In genomic region chr1:65687435-65688214, GRCh38 we compare ENCODE assay signal across 8 cellular contexts.
DNase-seq lines count a peak whose midpoint lies in the region; ATAC-seq and TF ChIP-seq lines count a peak whose summit lies in the region.

No MANE protein-coding gene starts in this region.

- H3K36me3 Mint-ChIP-seq in activated T-helper 17 cell treated with anti-CD3 and anti-CD28 coated beads, Interleukin-2, amount 50 U/mL, for 72 hours (ENCODE audit: low read depth), result no peaks in the 10 kb centered on the region

- DNase-seq in DMS153 treated with DMSO at 0.1 percent for 48 hours (lab: John Stamatoyannopoulos, UW; ENCODE audit: unreplicated experiment), result peak; percentile 76
- DNase-seq in RPMI7951 (ENCODE audit: low read depth), result peak; percentile 66
- peak in 1 of 2 donors; percentile 38 for DNase-seq in foreskin keratinocyte
- peak; percentile 17 for DNase-seq in non-pigmented ciliary epithelial cell (ENCODE audit: low read depth)
- peak; percentile 93 for DNase-seq in superior temporal gyrus (ENCODE audit: extremely low spot score)

- H3K9me3 Mint-ChIP-seq in activated T-helper 17 cell treated with anti-CD3 and anti-CD28 coated beads, Interleukin-2, amount 50 U/mL, for 72 hours, result no peaks in the 10 kb centered on the region

- H3K27ac ChIP-seq in KMS-11 (no peak overlapping the region), foreskin keratinocyte (no peak overlapping the region)

- no peaks in the 10 kb centered on the region for H4K20me1 ChIP-seq in KMS-11 (ENCODE audit: insufficient read depth)

- no peaks in the 10 kb centered on the region for H3K36me3 ChIP-seq in KMS-11 (ENCODE audit: insufficient read depth)

- H3K27me3 Mint-ChIP-seq in activated T-helper 17 cell treated with anti-CD3 and anti-CD28 coated beads, Interleukin-2, amount 50 U/mL, for 72 hours, result peaks cover 18% of the 10 kb centered on the region

- no peak overlapping the region for H3K4me3 Mint-ChIP-seq in activated T-helper 17 cell treated with anti-CD3 and anti-CD28 coated beads, Interleukin-2, amount 50 U/mL, for 72 hours

- no peak overlapping the region for H3K9ac ChIP-seq in KMS-11

- TF ChIP-seq CTCF in KMS-11 (conservative IDR thresholded peaks at IDR 0.05; ENCODE audit: low read depth, low read length) (peak; percentile 79), foreskin keratinocyte (conservative IDR thresholded peaks at IDR 0.05) (peak; percentile 93)

- H3K4me1 Mint-ChIP-seq in activated T-helper 17 cell treated with anti-CD3 and anti-CD28 coated beads, Interleukin-2, amount 50 U/mL, for 72 hours, result no peaks in the 10 kb centered on the region

- H3K79me2 ChIP-seq in KMS-11 (ENCODE audit: insufficient read depth, low read depth), result no peaks in the 10 kb centered on the region

- H3K4me1 ChIP-seq in KMS-11 (ENCODE audit: low read depth, poor library complexity, severe bottlenecking), result no peaks in the 10 kb centered on the region
- no peaks in the 10 kb centered on the region for H3K4me1 ChIP-seq in foreskin keratinocyte

- ATAC-seq in GM21576 (IDR thresholded peaks at IDR 0.05; ENCODE audit: unreplicated experiment) (peak; percentile 92), foreskin keratinocyte (peak; percentile 86)
- peak; percentile 81 for ATAC-seq in activated T-helper 17 cell treated with anti-CD3 and anti-CD28 coated beads, Interleukin-2, amount 50 U/mL, for 72 hours (replicated peaks)

- H3K4me3 ChIP-seq in KMS-11 (IDR thresholded peaks at IDR 0.05; ENCODE audit: insufficient read depth, low read depth, low read length), result no peak overlapping the region

- H3K27me3 ChIP-seq in KMS-11 (ENCODE audit: insufficient read depth, low read depth) (no peaks in the 10 kb centered on the region), foreskin keratinocyte (peaks cover 2% of the 10 kb centered on the region)

- no peak overlapping the region for H3K27ac Mint-ChIP-seq in activated T-helper 17 cell treated with anti-CD3 and anti-CD28 coated beads, Interleukin-2, amount 50 U/mL, for 72 hours

- 0 out of 2 replicates have a peak overlapping the region, but pooled peaks have one; percentile 18 for H2AFZ ChIP-seq in KMS-11 (ENCODE audit: low read depth)

- H3K4me2 ChIP-seq in KMS-11, result no peak overlapping the region
